In genomic region chr4:1218892-1219552, GRCh38 we compare ENCODE assay signal across 9 cellular contexts. TPM values are rescaled to one million over a fixed set of nuclear protein-coding genes. Genes with fewer than 3 reads are reported as not detected.
DNase-seq lines count a peak whose midpoint lies in the region; ATAC-seq, FAIRE-seq and TF ChIP-seq lines count a peak whose summit lies in the region.
"Had no signal": no experiment of that assay in that cellular context is flagged by ENCODE, and none has a peak within 500 bp of the region (broad histone marks: within the 10 kb centered on the region; RNA-seq: fewer than 3 reads in every experiment).

No MANE protein-coding gene starts in this region.

- H3K9ac ChIP-seq in BLaER1 treated with 17β-estradiol and CSF1 and Interleukin-3, amounts not matched to agents 10 nM and 100 nM: peak overlapping the region; percentile 16 to 84 (median 75); a peak in 19 of 22 replicates
- H3K9ac ChIP-seq in kidney (ENCODE audit: low read length in 2 of 2): no peak overlapping the region

- no peak for TF ChIP-seq CTCF in activated B cell treated with CpG ODN at 0.5 μM for 24 hours (IDR thresholded peaks at IDR 0.05)
- TF ChIP-seq CTCF in coronary artery (IDR thresholded peaks at IDR 0.05): no peak
- TF ChIP-seq CTCF in kidney (IDR thresholded peaks at IDR 0.05; ENCODE audit: borderline replicate concordance, extremely low read depth, insufficient read depth): no peak

- no peaks in the 10 kb centered on the region for H3K9me3 Mint-ChIP-seq in activated B cell treated with CpG ODN at 0.5 μM for 24 hours

- FAIRE-seq in kidney (lab: Jason Lieb, UNC): no peak
- FAIRE-seq: TTC549 had no signal

- ATAC-seq in GM19324 (IDR thresholded peaks at IDR 0.05; ENCODE audit: low FRiP score, unreplicated experiment) (peak; percentile 64), HG03135 (IDR thresholded peaks at IDR 0.05; ENCODE audit: unreplicated experiment) (peak; percentile 52), activated B cell treated with CpG ODN at 0.5 μM for 24 hours (ENCODE audit: low read depth) (peak; percentile 88), left colon (no peak)

- peaks cover 64% of the 10 kb centered on the region for H3K4me1 Mint-ChIP-seq in activated B cell treated with CpG ODN at 0.5 μM for 24 hours

- H3K4me3 Mint-ChIP-seq in activated B cell treated with CpG ODN at 0.5 μM for 24 hours: peak overlapping the region; percentile 75

- POLR2A ChIA-PET in activated B cell treated with CpG ODN at 0.5 μM for 24 hours (lab: Charles Lee): interaction anchor here (1.0 to 4.4 kb wide), 6 partner anchors 30 to 209 kb away, joined by 3 to 21 read pairs (median 4); partner anchors contain the start of genes CTBP1, MAEA and UVSSA

- peaks cover 44% of the 10 kb centered on the region for H3K36me3 Mint-ChIP-seq in activated B cell treated with CpG ODN at 0.5 μM for 24 hours (ENCODE audit: low read depth)

- H3K4me2 ChIP-seq in BLaER1 treated with 17β-estradiol and CSF1 and Interleukin-3, amounts not matched to agents 10 nM and 100 nM: peak overlapping the region; percentile 88 to 99 (median 96)

- intact Hi-C loops in activated B cell treated with CpG ODN at 0.5 μM for 24 hours (cut with micrococcal nuclease) (loop anchor here (1.0 kb wide), 7 partner anchors 18 to 128 kb away; partner anchors contain the start of genes MAEA and UVSSA), kidney (cut with DNase I) (no loop called here), left colon (cut with DNase I, micrococcal nuclease) (no loop called here)

- peaks cover 74 to 100% (median 99%) of the 10 kb centered on the region in 11 experiments for H4K20me1 ChIP-seq in BLaER1 treated with 17β-estradiol and CSF1 and Interleukin-3, amounts not matched to agents 10 nM and 100 nM

- DNase-seq in activated B cell treated with CpG ODN at 0.5 μM for 24 hours (peak; percentile 41), coronary artery (ENCODE audit: low spot score) (no peak), GOT3 (lab: John Stamatoyannopoulos, UW) (no peak), kidney (no peak), left colon (no peak)

- H3K4me1 ChIP-seq in BLaER1 treated with 17β-estradiol and CSF1 and Interleukin-3, amounts not matched to agents 10 nM and 100 nM: peaks cover 83 to 100% (median 96%) of the 10 kb centered on the region in 10 experiments
- peaks cover 0 to 14% of the 10 kb centered on the region in 2 donors for H3K4me1 ChIP-seq in kidney (ENCODE audit: control insufficient read depth in 1 of 2, insufficient read depth in 1 of 2, low read depth in 1 of 2, low read length in 2 of 2)

- peak overlapping the region; percentile 9 to 95 (median 86); a peak in 21 of 22 replicates for H3K27ac ChIP-seq in BLaER1 treated with 17β-estradiol and CSF1 and Interleukin-3, amounts not matched to agents 10 nM and 100 nM
- H3K27ac ChIP-seq in coronary artery (no peak overlapping the region), kidney (ENCODE audit: low read depth in 2 of 2, low read length in 2 of 2) (no peak overlapping the region)

- CTCF ChIA-PET in activated B cell treated with CpG ODN at 0.5 μM for 24 hours (lab: Charles Lee): interaction anchor here (0.8 to 1.4 kb wide), 3 partner anchors 51 to 53 kb away, joined by 3 to 5 read pairs (median 3); no protein-coding TSS in a partner anchor

- peak overlapping the region; percentile 81 for H3K27ac Mint-ChIP-seq in activated B cell treated with CpG ODN at 0.5 μM for 24 hours

- H3K9me3 ChIP-seq in BLaER1 treated with 17β-estradiol and CSF1 and Interleukin-3, amounts not matched to agents 10 nM and 100 nM (replicated peaks in 1 of 11): no peaks in the 10 kb centered on the region
- no peaks in the 10 kb centered on the region for H3K9me3 ChIP-seq in kidney (ENCODE audit: control insufficient read depth in 1 of 2, low read length in 2 of 2)

- peaks cover 0 to 23% (median 0%) of the 10 kb centered on the region in 11 experiments; a peak in 7 of 22 replicates for H3K27me3 ChIP-seq in BLaER1 treated with 17β-estradiol and CSF1 and Interleukin-3, amounts not matched to agents 10 nM and 100 nM

- H3K36me3 ChIP-seq in BLaER1 treated with 17β-estradiol and CSF1 and Interleukin-3, amounts not matched to agents 10 nM and 100 nM: peaks cover 38 to 55% (median 44%) of the 10 kb centered on the region in 11 experiments
- peaks cover 17 to 18% of the 10 kb centered on the region in 2 donors for H3K36me3 ChIP-seq in kidney (ENCODE audit: control insufficient read depth in 1 of 2, insufficient read depth in 2 of 2, low read length in 2 of 2)

- peak overlapping the region; percentile 27 to 60 (median 50); a peak in 16 of 20 replicates for H3K4me3 ChIP-seq in BLaER1 treated with 17β-estradiol and CSF1 and Interleukin-3, amounts not matched to agents 10 nM and 100 nM
- no peak overlapping the region for H3K4me3 ChIP-seq in coronary artery
- H3K4me3 ChIP-seq in kidney (ENCODE audit: low read length in 2 of 2): no peak overlapping the region

- no peaks in the 10 kb centered on the region for H3K27me3 Mint-ChIP-seq in activated B cell treated with CpG ODN at 0.5 μM for 24 hours

RNA-seq across cellular contexts. Expression of gene CTBP1, which starts 29.9 kb away (rescaled TPM):
- total RNA-seq in activated B cell treated with CpG ODN at 0.5 μM for 24 hours (162 and 175 TPM in 2 replicates), kidney (170 TPM), left colon (100 to 1,000 TPM; 156 to 180 TPM)
- 96.1 TPM for polyA plus RNA-seq in kidney (ENCODE audit: insufficient read depth, low read depth, low replicate concordance)

RNA-seq across cellular contexts. Expression of gene SPON2, which starts 46.6 kb away (rescaled TPM):
- total RNA-seq in activated B cell treated with CpG ODN at 0.5 μM for 24 hours (2.2 and 3.4 TPM in 2 replicates), kidney (116 TPM), left colon (10 to 100 TPM; 26.6 to 34.3 TPM)
- 16.7 TPM for polyA plus RNA-seq in kidney (ENCODE audit: insufficient read depth, low read depth, low replicate concordance)

Comparison
In these comparisons a context has a peak if more than half of its experiments do, and no peak if none do; other contexts are left out.
1. H3K27ac ChIP-seq: peak in BLaER1 treated with 17β-estradiol and CSF1 and Interleukin-3, amounts not matched to agents 10 nM and 100 nM (11 of 11); none in coronary artery (0 of 2) and kidney (0 of 2).
2. H3K4me3 ChIP-seq: peak in BLaER1 treated with 17β-estradiol and CSF1 and Interleukin-3, amounts not matched to agents 10 nM and 100 nM (10 of 10); none in coronary artery (single experiment) and kidney (0 of 2).
3. H3K9ac ChIP-seq: peak in BLaER1 treated with 17β-estradiol and CSF1 and Interleukin-3, amounts not matched to agents 10 nM and 100 nM (11 of 11); none in kidney (0 of 2).